In genomic region chr13:100588350-100589177, GRCh38 we compare ENCODE assay signal across 1 cellular context.
A peak's percentile ranks its signal among the peaks of the same experiment; 100 is the strongest.
TF ChIP-seq lines count a peak whose summit lies in the region.

TSS of gene GGACT (minus strand) at chr13:100588789. CDS start at chr13:100532591, 56,198 bp downstream.

TF ChIP-seq in GM12878, 131 proteins besides CTCF, POLR2A, EP300 and RAD21 (continued from another document and continues in another):
- peak; percentile 91 for TF ChIP-seq ZNF687 (IDR thresholded peaks at IDR 0.05)
- TF ChIP-seq SUPT20H (IDR thresholded peaks at IDR 0.05; ENCODE audit: borderline replicate concordance, control insufficient read depth, low read depth, low read length): no peak
- no peak for TF ChIP-seq SUZ12 (IDR thresholded peaks at IDR 0.05; ENCODE audit: unreplicated experiment)
- no peak for TF ChIP-seq GABPA (IDR thresholded peaks at IDR 0.05; ENCODE audit: low read depth)
- TF ChIP-seq RBBP5 (conservative IDR thresholded peaks at IDR 0.05): no peak
- 0 out of 2 replicates have a peak, but pooled peaks have one; percentile 3 for TF ChIP-seq RUNX3 (IDR thresholded peaks at IDR 0.05; ENCODE audit: low read length)
- no peak for TF ChIP-seq EZH2 (IDR thresholded peaks at IDR 0.05; ENCODE audit: borderline replicate concordance, control insufficient read depth, low read depth, low read length)
- peak; percentile 66 for TF ChIP-seq USF1 (IDR thresholded peaks at IDR 0.05; ENCODE audit: borderline replicate concordance, extremely low read length, insufficient read depth, low read depth, low read length)
- TF ChIP-seq BMI1 (IDR thresholded peaks at IDR 0.05; ENCODE audit: borderline replicate concordance): no peak
- no peak for TF ChIP-seq ASH2L (IDR thresholded peaks at IDR 0.05; ENCODE audit: borderline replicate concordance, low read depth)
- TF ChIP-seq CEBPZ (IDR thresholded peaks at IDR 0.05; ENCODE audit: low read depth, low read length): no peak
- TF ChIP-seq RB1 (IDR thresholded peaks at IDR 0.05; ENCODE audit: borderline replicate concordance): peak; percentile 64; the same call in 1 of the 2 replicates
- peak; percentile 47; the same call in 1 of the 2 replicates for TF ChIP-seq TAF1 (IDR thresholded peaks at IDR 0.05; ENCODE audit: borderline replicate concordance, low read depth, low read length)
- TF ChIP-seq E2F4 (IDR thresholded peaks at IDR 0.05; ENCODE audit: low read depth, low read length): no peak
- no peak; the same call in 1 of the 2 replicates for TF ChIP-seq USF2 (IDR thresholded peaks at IDR 0.05; ENCODE audit: borderline replicate concordance, low read depth, low read length)
- TF ChIP-seq ZBTB40 (IDR thresholded peaks at IDR 0.05; ENCODE audit: borderline replicate concordance): no peak
- TF ChIP-seq POLR2AphosphoS2 (IDR thresholded peaks at IDR 0.05; ENCODE audit: low read depth, low read length): no peak
- TF ChIP-seq ATF7 (IDR thresholded peaks at IDR 0.05; ENCODE audit: low read depth): no peak
- TF ChIP-seq ZBTB11 (CRISPR knock-in tag; IDR thresholded peaks at IDR 0.05): no peak
- TF ChIP-seq RAD51 (IDR thresholded peaks at IDR 0.05): no peak
- TF ChIP-seq ZBTB33 (IDR thresholded peaks at IDR 0.05): peak; percentile 40; the same call in 1 of the 2 replicates
- no peak for TF ChIP-seq ESRRA (IDR thresholded peaks at IDR 0.05; ENCODE audit: low read length)
- TF ChIP-seq NRF1 (conservative IDR thresholded peaks at IDR 0.05; ENCODE audit: low read depth, low read length): no peak
- 0 out of 2 replicates have a peak, but pooled peaks have one; percentile 9 for TF ChIP-seq ATF3 (IDR thresholded peaks at IDR 0.05; ENCODE audit: borderline replicate concordance, extremely low read depth, low read depth, low read length)
- no peak for TF ChIP-seq JUND (IDR thresholded peaks at IDR 0.05; ENCODE audit: low read depth, low read length)
- no peak for TF ChIP-seq CBX3 (IDR thresholded peaks at IDR 0.05; ENCODE audit: borderline replicate concordance, low read depth)
- no peak for TF ChIP-seq NFYA (IDR thresholded peaks at IDR 0.05; ENCODE audit: borderline replicate concordance, low read depth, low read length)
- TF ChIP-seq E2F8 (IDR thresholded peaks at IDR 0.05; ENCODE audit: low read depth, partially characterized antibody): no peak
- TF ChIP-seq CBFB (IDR thresholded peaks at IDR 0.05; ENCODE audit: low read depth): no peak
